In the genomic region with DNA sequence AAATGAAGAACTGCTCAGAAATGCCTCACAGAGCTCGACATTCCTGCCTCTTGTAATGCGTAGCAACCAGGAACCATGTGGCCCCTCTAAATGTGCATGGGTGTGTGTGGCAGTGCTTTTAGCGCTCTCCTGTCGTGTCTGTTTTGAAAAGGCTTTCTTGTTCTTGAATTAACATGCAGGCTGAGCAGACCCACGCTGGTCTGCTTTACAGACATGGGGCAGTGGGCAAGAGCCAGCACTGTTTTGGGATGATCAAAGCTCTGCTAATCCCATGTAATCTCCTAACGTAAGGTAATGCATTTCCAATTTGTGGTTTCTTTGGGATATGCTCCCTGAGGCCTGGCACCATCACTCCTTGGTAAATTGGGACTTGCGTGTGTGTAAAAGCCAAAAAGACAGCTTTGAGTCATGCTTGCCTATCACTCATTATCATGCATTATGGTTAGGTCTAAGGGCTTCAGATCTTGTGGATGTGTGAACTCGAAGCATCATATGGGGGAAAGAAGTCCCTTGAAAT, we compare ENCODE assay signal across 12 cellular contexts. TPM values are rescaled to one million over a fixed set of nuclear protein-coding genes. Genes with fewer than 3 reads are reported as not detected.
DNase-seq lines count a peak whose midpoint lies in the region; ATAC-seq lines count a peak whose summit lies in the region.
"Had no signal": no experiment of that assay in that cellular context is flagged by ENCODE, and none has a peak within 500 bp of the region (broad histone marks: within the 10 kb centered on the region; RNA-seq: fewer than 3 reads in every experiment).

No MANE protein-coding gene starts in this region.

- peak; percentile 41 for DNase-seq in stimulated activated CD4-positive, alpha-beta T cell treated with anti-CD3 and anti-CD28 coated beads, Interleukin-4, amount 100 ng/mL, for 24 hours
- no peak for DNase-seq in stimulated activated CD4-positive, alpha-beta T cell treated with anti-CD3 and anti-CD28 coated beads, Interleukin-1b, Interleukin-23, amount 100 ng/mL, for 48 hours
- DNase-seq in activated CD8-positive, alpha-beta T cell treated with anti-CD3 and anti-CD28 coated beads, Interleukin-2, amount 10 ng/mL, durations not matched to agents 7 days and 5 days = peak; percentile 22
- DNase-seq in immature natural killer cell = no peak
- DNase-seq: GF-D8, heart left ventricle, left ventricle myocardium inferior, NCI-H2029 treated with DMSO at 0.1 percent for 48 hours had no signal

- CTCF ChIA-PET in activated CD8-positive, alpha-beta T cell treated with anti-CD3 and anti-CD28 coated beads, Interleukin-2, amount 10 ng/mL, durations not matched to agents 7 days and 5 days (lab: Charles Lee) = interaction anchor here (0.9 to 19.1 kb wide), 7 partner anchors 11 to 94 kb away, joined by 3 to 433 read pairs (median 4); a partner anchor contains a TSS

- peaks cover 82% of the 10 kb centered on the region for H3K4me1 Mint-ChIP-seq in activated CD8-positive, alpha-beta T cell treated with anti-CD3 and anti-CD28 coated beads, Interleukin-2, amount 10 ng/mL, durations not matched to agents 7 days and 5 days (ENCODE audit: low read depth)
- peaks cover 94 to 98% of the 10 kb centered on the region in 2 donors for H3K4me1 Mint-ChIP-seq in immature natural killer cell

- no peaks in the 10 kb centered on the region for H3K27me3 Mint-ChIP-seq in activated CD8-positive, alpha-beta T cell treated with anti-CD3 and anti-CD28 coated beads, Interleukin-2, amount 10 ng/mL, durations not matched to agents 7 days and 5 days (ENCODE audit: low read depth)
- peaks cover 11 to 19% (median 15%) of the 10 kb centered on the region in 3 donors for H3K27me3 Mint-ChIP-seq in immature natural killer cell (ENCODE audit: low read depth in 3 of 3)

- H3K27ac Mint-ChIP-seq in activated CD8-positive, alpha-beta T cell treated with anti-CD3 and anti-CD28 coated beads, Interleukin-2, amount 10 ng/mL, durations not matched to agents 7 days and 5 days = peak overlapping the region; percentile 81
- H3K27ac Mint-ChIP-seq in immature natural killer cell = peak overlapping the region; percentile 46 to 93 (median 86)

- H3K36me3 Mint-ChIP-seq in activated CD8-positive, alpha-beta T cell treated with anti-CD3 and anti-CD28 coated beads, Interleukin-2, amount 10 ng/mL, durations not matched to agents 7 days and 5 days (ENCODE audit: low read depth) = peaks cover 74% of the 10 kb centered on the region
- peaks cover 6 to 8% (median 6%) of the 10 kb centered on the region in 3 donors for H3K36me3 Mint-ChIP-seq in immature natural killer cell

- H3K9me3 Mint-ChIP-seq in activated CD8-positive, alpha-beta T cell treated with anti-CD3 and anti-CD28 coated beads, Interleukin-2, amount 10 ng/mL, durations not matched to agents 7 days and 5 days (ENCODE audit: insufficient read depth) = no peaks in the 10 kb centered on the region
- H3K9me3 Mint-ChIP-seq in immature natural killer cell = peaks cover 0 to 5% (median 2%) of the 10 kb centered on the region in 6 donors

- POLR2A ChIA-PET in activated CD8-positive, alpha-beta T cell treated with anti-CD3 and anti-CD28 coated beads, Interleukin-2, amount 10 ng/mL, durations not matched to agents 7 days and 5 days (lab: Charles Lee) = interaction anchor here (1.0 to 5.4 kb wide), 6 partner anchors 9 to 1096 kb away, joined by 3 to 33 read pairs (median 7); a partner anchor contains a TSS

- ATAC-seq in activated CD8-positive, alpha-beta T cell treated with anti-CD3 and anti-CD28 coated beads, Interleukin-2, amount 10 ng/mL, durations not matched to agents 7 days and 5 days = peak; percentile 30
- ATAC-seq in HG03432 (IDR thresholded peaks at IDR 0.05; ENCODE audit: unreplicated experiment) = no peak
- ATAC-seq in HG03159 (IDR thresholded peaks at IDR 0.05; ENCODE audit: unreplicated experiment) = no peak
- no peak for ATAC-seq in HG03175 (IDR thresholded peaks at IDR 0.05; ENCODE audit: unreplicated experiment)
- no peak for ATAC-seq in HG03135 (IDR thresholded peaks at IDR 0.05; ENCODE audit: unreplicated experiment)
- ATAC-seq: heart left ventricle had no signal

- peak overlapping the region; percentile 52 for H3K4me3 Mint-ChIP-seq in activated CD8-positive, alpha-beta T cell treated with anti-CD3 and anti-CD28 coated beads, Interleukin-2, amount 10 ng/mL, durations not matched to agents 7 days and 5 days
- H3K4me3 Mint-ChIP-seq in immature natural killer cell = peak overlapping the region; percentile 36 to 71 (median 50)

RNA-seq across cellular contexts. Expression of a gene that starts 11.8 kb away (rescaled TPM):
- 100 to 1,000 TPM; 154 to 156 TPM for total RNA-seq in activated CD8-positive, alpha-beta T cell treated with anti-CD3 and anti-CD28 coated beads, Interleukin-2, amount 10 ng/mL, durations not matched to agents 7 days and 5 days
- 100 to 1,000 TPM; 262 to 392 (median 334) TPM for polyA plus RNA-seq in immature natural killer cell

Comparison
In these comparisons a context has a peak if more than half of its experiments do, and no peak if none do; other contexts are left out.
1. DNase-seq: peak in stimulated activated CD4-positive, alpha-beta T cell treated with anti-CD3 and anti-CD28 coated beads, Interleukin-4, amount 100 ng/mL, for 24 hours (single experiment) and activated CD8-positive, alpha-beta T cell treated with anti-CD3 and anti-CD28 coated beads, Interleukin-2, amount 10 ng/mL, durations not matched to agents 7 days and 5 days (single experiment); none in stimulated activated CD4-positive, alpha-beta T cell treated with anti-CD3 and anti-CD28 coated beads, Interleukin-1b, Interleukin-23, amount 100 ng/mL, for 48 hours (single experiment) and immature natural killer cell (0 of 3).